21 cellular contexts compared by ENCODE assay signal in the genomic region with DNA sequence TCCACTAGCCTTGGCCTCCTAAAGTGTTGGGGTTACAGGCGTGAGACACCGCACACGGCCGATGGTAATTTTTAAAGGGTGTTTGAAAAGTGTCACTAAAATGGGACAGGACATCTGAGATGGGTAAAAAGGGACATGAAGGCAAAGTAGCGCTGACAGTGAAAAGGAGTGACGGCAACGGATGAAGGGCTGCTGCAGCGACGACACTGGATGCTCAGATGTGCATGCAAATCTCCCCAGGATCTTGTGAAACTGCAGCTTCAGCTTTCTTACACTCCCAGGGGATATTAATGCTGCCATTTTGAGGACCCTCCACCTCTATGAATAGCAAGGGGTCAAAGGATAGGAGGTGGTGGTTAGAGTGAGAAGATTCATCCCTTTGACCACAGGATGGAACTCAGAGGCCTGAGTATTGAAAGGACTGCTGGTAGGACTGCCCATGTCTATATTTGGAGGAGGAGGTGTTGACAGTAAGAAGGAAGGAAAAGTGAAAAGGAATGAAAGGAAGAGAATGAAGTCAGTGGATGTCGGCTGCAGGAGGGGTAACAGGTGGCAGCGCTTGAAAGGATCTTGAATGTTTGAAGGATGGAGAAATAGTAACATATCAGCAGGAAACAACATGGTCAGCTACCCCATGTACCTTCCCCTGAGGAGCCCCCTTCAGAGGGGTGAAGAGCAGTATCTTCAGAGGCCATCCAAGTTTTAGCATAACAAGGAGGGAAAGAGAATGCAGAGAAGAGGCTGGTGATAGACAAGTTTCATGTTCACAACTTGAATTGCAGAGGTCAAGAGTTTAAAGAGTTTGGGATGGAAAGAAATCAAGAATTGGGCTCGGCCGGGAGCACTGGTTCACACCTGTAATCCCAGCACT. TPM values are rescaled to one million over a fixed set of nuclear protein-coding genes. Genes with fewer than 3 reads are reported as not detected.
DNase-seq lines count a peak whose midpoint lies in the region; ATAC-seq, FAIRE-seq and TF ChIP-seq lines count a peak whose summit lies in the region.
"Had no signal": no experiment of that assay in that cellular context is flagged by ENCODE, and none has a peak within 500 bp of the region (broad histone marks: within the 10 kb centered on the region; RNA-seq: fewer than 3 reads in every experiment).

No MANE protein-coding gene starts in this region.

- H3K27me3 ChIP-seq in CD4-positive, CD25-positive, alpha-beta regulatory T cell (ENCODE audit: control insufficient read depth, insufficient read depth, low read length), result no peaks in the 10 kb centered on the region
- H3K27me3 ChIP-seq in esophagus muscularis mucosa (no peaks in the 10 kb centered on the region), gastrocnemius medialis (no peaks in the 10 kb centered on the region)
- no peaks in the 10 kb centered on the region for H3K27me3 ChIP-seq in effector memory CD4-positive, alpha-beta T cell (replicated peaks; ENCODE audit: control insufficient read depth, insufficient read depth, low read length, poor library complexity, severe bottlenecking)

- H3K4me1 Mint-ChIP-seq in CD4-positive, CD25-positive, alpha-beta regulatory T cell, result peaks cover 0 to 44% (median 36%) of the 10 kb centered on the region in 4 donors

- H3K4me3 Mint-ChIP-seq in CD4-positive, CD25-positive, alpha-beta regulatory T cell, result no peak overlapping the region
- H3K4me3 Mint-ChIP-seq: CD4-positive, alpha-beta memory T cell; HFFc6 had no signal

- peak overlapping the region in 2 of 3 donors; percentile 8 to 11 for H3K27ac Mint-ChIP-seq in CD4-positive, CD25-positive, alpha-beta regulatory T cell
- H3K27ac Mint-ChIP-seq: HFFc6, IgD-negative memory B cell had no signal

- H3K36me3 Mint-ChIP-seq in CD4-positive, CD25-positive, alpha-beta regulatory T cell, result peaks cover 21% of the 10 kb centered on the region

- H3K27me3 Mint-ChIP-seq in CD4-positive, CD25-positive, alpha-beta regulatory T cell, result no peaks in the 10 kb centered on the region
- H3K27me3 Mint-ChIP-seq: CD4-positive, alpha-beta memory T cell; IgD-negative memory B cell had no signal

- H3K27ac ChIP-seq in CD4-positive, CD25-positive, alpha-beta regulatory T cell (ENCODE audit: insufficient read depth, low read length, poor library complexity, severe bottlenecking), result no peak overlapping the region
- H3K27ac ChIP-seq in esophagus muscularis mucosa (replicated peaks in 1 of 4), result peak overlapping the region; percentile 67 to 86 (median 74)
- peak overlapping the region; percentile 88 to 96 (median 90) for H3K27ac ChIP-seq in gastrocnemius medialis
- no peak overlapping the region for H3K27ac ChIP-seq in effector memory CD4-positive, alpha-beta T cell (ENCODE audit: insufficient read depth, low read length, poor library complexity, severe bottlenecking)

- no peak overlapping the region for H3K4me3 ChIP-seq in CD4-positive, CD25-positive, alpha-beta regulatory T cell (ENCODE audit: low read depth, low read length)
- no peak overlapping the region for H3K4me3 ChIP-seq in NB4 (ENCODE audit: low read depth, low read length)
- H3K4me3 ChIP-seq in esophagus muscularis mucosa, result no peak overlapping the region
- no peak overlapping the region for H3K4me3 ChIP-seq in gastrocnemius medialis
- no peak overlapping the region for H3K4me3 ChIP-seq in effector memory CD4-positive, alpha-beta T cell (ENCODE audit: insufficient read depth, low read depth, low read length, poor library complexity, severe bottlenecking)

- TF ChIP-seq POLR2A in NB4 (IDR thresholded peaks at IDR 0.05; ENCODE audit: extremely low read depth, insufficient read length) (no peak), esophagus muscularis mucosa (IDR thresholded peaks at IDR 0.05; ENCODE audit: low read depth) (no peak), gastrocnemius medialis (IDR thresholded peaks at IDR 0.05) (no peak), H54 (IDR thresholded peaks at IDR 0.05; ENCODE audit: low read depth, low read length) (no peak)

- FAIRE-seq in H54 (lab: Jason Lieb, UNC), result no peak
- FAIRE-seq: HTR-8/SVneo had no signal

- no peak for DNase-seq in CD4-positive, CD25-positive, alpha-beta regulatory T cell
- DNase-seq in NB4 (ENCODE audit: low read depth), result peak; percentile 30
- no peak for DNase-seq in esophagus muscularis mucosa (ENCODE audit: extremely low spot score)
- no peak for DNase-seq in gastrocnemius medialis
- DNase-seq in effector memory CD4-positive, alpha-beta T cell, result no peak
- no peak for DNase-seq in H54 (ENCODE audit: insufficient read length, low spot score)
- DNase-seq: ACHN; AML-193; Calu3; CD4-positive, alpha-beta memory T cell; DMS53; HFFc6; NCI-H187; NCI-H446; NCI-H69; RPMI8226; SIG-M5 had no signal

- peaks cover 0 to 1% (median 0%) of the 10 kb centered on the region in 7 donors for H3K9me3 Mint-ChIP-seq in CD4-positive, CD25-positive, alpha-beta regulatory T cell
- H3K9me3 Mint-ChIP-seq: CD4-positive, alpha-beta memory T cell; HFFc6; IgD-negative memory B cell had no signal

- TF ChIP-seq EP300 in esophagus muscularis mucosa (IDR thresholded peaks at IDR 0.05), result no peak

- in situ Hi-C loops in gastrocnemius medialis (cut with MboI; ENCODE audit: low sequenced_read_pairs in 4 of 4), result no loop called here

- intact Hi-C loops in esophagus muscularis mucosa (cut with DNase I), result no loop called here
- intact Hi-C loops in gastrocnemius medialis (cut with DNase I; ENCODE audit: low total_unique reads), result no loop called here

- peaks cover 10% of the 10 kb centered on the region for H3K36me3 ChIP-seq in CD4-positive, CD25-positive, alpha-beta regulatory T cell (ENCODE audit: control insufficient read depth, insufficient read depth, low read length)
- H3K36me3 ChIP-seq in esophagus muscularis mucosa (peaks cover 0 to 10% (median 5%) of the 10 kb centered on the region in 4 donors), gastrocnemius medialis (peaks cover 0 to 14% of the 10 kb centered on the region in 2 donors)
- no peaks in the 10 kb centered on the region for H3K36me3 ChIP-seq in effector memory CD4-positive, alpha-beta T cell (ENCODE audit: control insufficient read depth, insufficient read depth, low read length)

- WGBS in esophagus muscularis mucosa, result 80% methylated on average over 13 of the region's 13 CpGs

- no peaks in the 10 kb centered on the region for H3K4me1 ChIP-seq in CD4-positive, CD25-positive, alpha-beta regulatory T cell (ENCODE audit: control insufficient read depth, insufficient read depth, low read length, poor library complexity, severe bottlenecking)
- H3K4me1 ChIP-seq in esophagus muscularis mucosa (peaks cover 8 to 68% (median 62%) of the 10 kb centered on the region in 4 donors), gastrocnemius medialis (peaks cover 55 to 58% of the 10 kb centered on the region in 2 donors)
- H3K4me1 ChIP-seq in effector memory CD4-positive, alpha-beta T cell (ENCODE audit: control insufficient read depth, insufficient read depth, low read length, poor library complexity, severe bottlenecking), result no peaks in the 10 kb centered on the region

- ATAC-seq in CD4-positive, CD25-positive, alpha-beta regulatory T cell (ENCODE audit: low read depth in 2 of 2), result no peak
- ATAC-seq in gastrocnemius medialis (no peak), GM19395 (IDR thresholded peaks at IDR 0.05; ENCODE audit: unreplicated experiment) (no peak), HG03354 (IDR thresholded peaks at IDR 0.05; ENCODE audit: poor library complexity, severe bottlenecking, unreplicated experiment) (no peak)

- TF ChIP-seq CTCF in NB4 (IDR thresholded peaks at IDR 0.05; ENCODE audit: low read depth, low read length) (no peak), esophagus muscularis mucosa (IDR thresholded peaks at IDR 0.05) (no peak), gastrocnemius medialis (IDR thresholded peaks at IDR 0.05 in 4 of 5, conservative IDR thresholded peaks at IDR 0.05 in 1 of 5) (no peak)

- H3K9me3 ChIP-seq in CD4-positive, CD25-positive, alpha-beta regulatory T cell (ENCODE audit: control insufficient read depth in 2 of 2, low read length in 2 of 2), result no peaks in the 10 kb centered on the region
- no peaks in the 10 kb centered on the region for H3K9me3 ChIP-seq in esophagus muscularis mucosa
- no peaks in the 10 kb centered on the region for H3K9me3 ChIP-seq in gastrocnemius medialis
- no peaks in the 10 kb centered on the region for H3K9me3 ChIP-seq in effector memory CD4-positive, alpha-beta T cell (ENCODE audit: control insufficient read depth, low read length)

RNA-seq across cellular contexts. Expression of gene CLIP1, which starts 37.1 kb away (rescaled TPM):
- total RNA-seq in CD4-positive, CD25-positive, alpha-beta regulatory T cell, result 99.8 TPM
- 10 to 100 TPM; 17.1 to 19.2 (median 18.3) TPM for polyA plus RNA-seq in CD4-positive, CD25-positive, alpha-beta regulatory T cell
- total RNA-seq in esophagus muscularis mucosa, result 100 to 1,000 TPM; 234 to 263 (median 250) TPM
- 100 to 1,000 TPM; 371 to 626 (median 552) TPM for total RNA-seq in gastrocnemius medialis

Comparison
In these comparisons a context has a peak if more than half of its experiments do, and no peak if none do; other contexts are left out.
1. H3K27ac ChIP-seq: peak in esophagus muscularis mucosa (4 of 4) and gastrocnemius medialis (4 of 4); none in CD4-positive, CD25-positive, alpha-beta regulatory T cell (single experiment) and effector memory CD4-positive, alpha-beta T cell (single experiment).